Comparison of ENCODE assay signal across 14 cellular contexts in genomic region chr17:79977161-79977631, GRCh38.
"Had no signal": no experiment of that assay in that cellular context is flagged by ENCODE, and none has a peak within 500 bp of the region (broad histone marks: within the 10 kb centered on the region; RNA-seq: fewer than 3 reads in every experiment).

No MANE protein-coding gene starts in this region.

- H3K27me3 Mint-ChIP-seq: activated CD8-positive, alpha-beta memory T cell treated with anti-CD3 and anti-CD28 coated beads, Interleukin-2, amount 10 ng/mL, durations not matched to agents 7 days and 5 days; activated naive CD8-positive, alpha-beta T cell; stimulated activated naive CD8-positive, alpha-beta T cell treated with anti-CD3 and anti-CD28 coated beads, Interleukin-15, amount 100 ng/mL, for 72 hours had no signal

- H3K27me3 ChIP-seq: brain microvascular endothelial cell, SJSA1, spleen had no signal

- H3K4me3 Mint-ChIP-seq: activated CD8-positive, alpha-beta memory T cell treated with anti-CD3 and anti-CD28 coated beads, Interleukin-2, amount 10 ng/mL, durations not matched to agents 7 days and 5 days; activated naive CD8-positive, alpha-beta T cell; dendritic cell treated with granulocyte-macrophage colony-stimulating factor and Interleukin-4, amounts not matched to agents 40 ng/mL and 50 ng/mL, for 4 days; memory B cell; natural killer cell; stimulated activated naive CD8-positive, alpha-beta T cell treated with anti-CD3 and anti-CD28 coated beads, Interleukin-15, amount 100 ng/mL, for 72 hours had no signal

- H3K36me3 Mint-ChIP-seq: activated CD8-positive, alpha-beta memory T cell treated with anti-CD3 and anti-CD28 coated beads, Interleukin-2, amount 10 ng/mL, durations not matched to agents 7 days and 5 days; activated naive CD8-positive, alpha-beta T cell; natural killer cell had no signal

- H3K9me3 Mint-ChIP-seq: dendritic cell treated with granulocyte-macrophage colony-stimulating factor and Interleukin-4, amounts not matched to agents 40 ng/mL and 50 ng/mL, for 4 days; memory B cell; natural killer cell; stimulated activated naive CD8-positive, alpha-beta T cell treated with anti-CD3 and anti-CD28 coated beads, Interleukin-15, amount 100 ng/mL, for 72 hours had no signal

- ATAC-seq: activated CD8-positive, alpha-beta memory T cell treated with anti-CD3 and anti-CD28 coated beads, Interleukin-2, amount 10 ng/mL, durations not matched to agents 7 days and 5 days; natural killer cell; stimulated activated naive CD8-positive, alpha-beta T cell treated with anti-CD3 and anti-CD28 coated beads, Interleukin-15, amount 100 ng/mL, for 72 hours had no signal

- H3K4me3 ChIP-seq: SJSA1, spleen, thoracic aorta had no signal

- H3K9me3 ChIP-seq: SJSA1, spleen, thoracic aorta had no signal

- DNase-seq: activated CD4-positive, alpha-beta T cell treated with anti-CD3 and anti-CD28 coated beads, Interleukin-2, amount 50 U/mL, for 48 hours; activated CD8-positive, alpha-beta memory T cell treated with anti-CD3 and anti-CD28 coated beads, Interleukin-2, amount 10 ng/mL, durations not matched to agents 7 days and 5 days; activated gamma-delta T cell treated with Interleukin-2 at 50 U/mL for 16 hours; activated T-cell treated with anti-CD3 and anti-CD28 coated beads, Interleukin-2, amount 50 U/mL, for 1 hour; brain microvascular endothelial cell; natural killer cell; stimulated activated naive CD8-positive, alpha-beta T cell treated with anti-CD3 and anti-CD28 coated beads, Interleukin-15, amount 100 ng/mL, for 72 hours; T-helper 9 cell had no signal

- H3K4me1 Mint-ChIP-seq: activated CD8-positive, alpha-beta memory T cell treated with anti-CD3 and anti-CD28 coated beads, Interleukin-2, amount 10 ng/mL, durations not matched to agents 7 days and 5 days; natural killer cell; stimulated activated naive CD8-positive, alpha-beta T cell treated with anti-CD3 and anti-CD28 coated beads, Interleukin-15, amount 100 ng/mL, for 72 hours had no signal

- H3K27ac ChIP-seq: brain microvascular endothelial cell, SJSA1, thoracic aorta had no signal

- H3K27ac Mint-ChIP-seq: activated CD8-positive, alpha-beta memory T cell treated with anti-CD3 and anti-CD28 coated beads, Interleukin-2, amount 10 ng/mL, durations not matched to agents 7 days and 5 days; activated naive CD8-positive, alpha-beta T cell; dendritic cell treated with granulocyte-macrophage colony-stimulating factor and Interleukin-4, amounts not matched to agents 40 ng/mL and 50 ng/mL, for 4 days; memory B cell; natural killer cell; stimulated activated naive CD8-positive, alpha-beta T cell treated with anti-CD3 and anti-CD28 coated beads, Interleukin-15, amount 100 ng/mL, for 72 hours had no signal
